Comparison of ENCODE assay signal across 15 cellular contexts in the genomic region with DNA sequence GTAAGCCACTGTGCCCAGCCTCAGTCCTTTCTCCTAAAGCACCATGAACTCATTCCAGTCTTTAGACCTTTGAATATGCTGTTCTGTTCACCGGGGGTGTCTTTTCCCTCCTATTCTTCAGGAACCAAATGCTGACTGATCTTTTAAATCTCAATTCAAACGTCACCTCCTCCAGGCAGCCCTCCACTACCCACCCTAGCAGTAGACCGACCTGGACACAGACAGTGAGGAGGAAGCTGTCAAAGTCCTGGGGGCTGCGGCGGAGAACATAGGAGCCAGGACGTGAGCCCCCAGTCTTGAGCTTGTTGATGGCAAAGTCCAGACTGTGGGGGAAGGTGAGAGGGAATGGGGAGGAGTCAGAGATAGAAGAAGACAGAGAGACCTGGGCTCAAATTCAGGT. TPM values are rescaled to one million over a fixed set of nuclear protein-coding genes. Genes with fewer than 3 reads are reported as not detected.
DNase-seq lines count a peak whose midpoint lies in the region; ATAC-seq and TF ChIP-seq lines count a peak whose summit lies in the region.
"Had no signal": no experiment of that assay in that cellular context is flagged by ENCODE, and none has a peak within 500 bp of the region (broad histone marks: within the 10 kb centered on the region; RNA-seq: fewer than 3 reads in every experiment).

No MANE protein-coding gene starts in this region.

- H3K79me2 ChIP-seq in osteoblast (ENCODE audit: insufficient read depth, low read length) = no peaks in the 10 kb centered on the region

- H3K4me3 Mint-ChIP-seq in activated CD4-positive, alpha-beta T cell treated with anti-CD3 and anti-CD28 coated beads, Interleukin-2, amount 10 ng/mL, durations not matched to agents 7 days and 5 days = no peak overlapping the region
- no peak overlapping the region for H3K4me3 Mint-ChIP-seq in activated CD8-positive, alpha-beta T cell treated with anti-CD3 and anti-CD28 coated beads, Interleukin-2, amount 10 ng/mL, durations not matched to agents 7 days and 5 days

- H3K4me2 ChIP-seq in osteoblast (ENCODE audit: insufficient read depth, low read length) = no peak overlapping the region
- H3K4me2 ChIP-seq: BLaER1, GM23338 had no signal

- no peak overlapping the region for H3K4me3 ChIP-seq in osteoblast (ENCODE audit: insufficient read depth, low read length)
- H3K4me3 ChIP-seq: BLaER1, GM12878 had no signal

- H3K27ac ChIP-seq in osteoblast (ENCODE audit: low read depth, low read length) = no peak overlapping the region
- H3K27ac ChIP-seq: BLaER1 had no signal

- H3K4me1 Mint-ChIP-seq in activated CD4-positive, alpha-beta T cell treated with anti-CD3 and anti-CD28 coated beads, Interleukin-2, amount 10 ng/mL, durations not matched to agents 7 days and 5 days = peaks cover 45% of the 10 kb centered on the region
- H3K4me1 Mint-ChIP-seq in activated CD8-positive, alpha-beta T cell treated with anti-CD3 and anti-CD28 coated beads, Interleukin-2, amount 10 ng/mL, durations not matched to agents 7 days and 5 days (ENCODE audit: low read depth) = peaks cover 31% of the 10 kb centered on the region

- no peak for ATAC-seq in activated CD8-positive, alpha-beta T cell treated with anti-CD3 and anti-CD28 coated beads, Interleukin-2, amount 10 ng/mL, durations not matched to agents 7 days and 5 days
- no peak for ATAC-seq in GM21360 (IDR thresholded peaks at IDR 0.05; ENCODE audit: unreplicated experiment)
- ATAC-seq: GM12878, GM23338 had no signal

- H3K9me3 ChIP-seq in osteoblast (ENCODE audit: low read depth, low read length) = no peaks in the 10 kb centered on the region
- H3K9me3 ChIP-seq: BLaER1 had no signal

- no peak for DNase-seq in activated CD4-positive, alpha-beta T cell treated with anti-CD3 and anti-CD28 coated beads, Interleukin-2, amount 10 ng/mL, durations not matched to agents 7 days and 5 days
- DNase-seq in activated CD4-positive, alpha-beta T cell treated with anti-CD3 and anti-CD28 coated beads for 4 hours = no peak
- no peak for DNase-seq in activated CD8-positive, alpha-beta T cell treated with anti-CD3 and anti-CD28 coated beads, Interleukin-2, amount 10 ng/mL, durations not matched to agents 7 days and 5 days
- peak; percentile 35 for DNase-seq in osteoblast (ENCODE audit: insufficient read length, low spot score, missing footprints)
- DNase-seq in ecto neural progenitor cell (ENCODE audit: low spot score) = no peak
- DNase-seq: 8988T, DND-41, GDM1, NCI-H187, NCI-H226, NCI-H524 treated with DMSO at 0.1 percent for 48 hours had no signal

- no peaks in the 10 kb centered on the region for H3K4me1 ChIP-seq in osteoblast (ENCODE audit: insufficient read depth, low read length)

- no peak overlapping the region for H2AFZ ChIP-seq in osteoblast (ENCODE audit: low read length)
- H2AFZ ChIP-seq: GM23338 had no signal

- H3K9me3 Mint-ChIP-seq in activated CD4-positive, alpha-beta T cell treated with anti-CD3 and anti-CD28 coated beads, Interleukin-2, amount 10 ng/mL, durations not matched to agents 7 days and 5 days = peaks cover 5% of the 10 kb centered on the region
- H3K9me3 Mint-ChIP-seq in activated CD8-positive, alpha-beta T cell treated with anti-CD3 and anti-CD28 coated beads, Interleukin-2, amount 10 ng/mL, durations not matched to agents 7 days and 5 days (ENCODE audit: insufficient read depth) = no peaks in the 10 kb centered on the region
- H3K9me3 Mint-ChIP-seq: GM23338 had no signal

- no peaks in the 10 kb centered on the region for H4K20me1 ChIP-seq in osteoblast (ENCODE audit: insufficient read depth, low read length)
- H4K20me1 ChIP-seq: BLaER1 had no signal

- no peak for TF ChIP-seq CTCF in osteoblast (IDR thresholded peaks at IDR 0.05; ENCODE audit: extremely low read depth, low read depth, low read length)

- peaks cover 80% of the 10 kb centered on the region for H3K36me3 Mint-ChIP-seq in activated CD4-positive, alpha-beta T cell treated with anti-CD3 and anti-CD28 coated beads, Interleukin-2, amount 10 ng/mL, durations not matched to agents 7 days and 5 days (ENCODE audit: low read depth)
- peaks cover 82% of the 10 kb centered on the region for H3K36me3 Mint-ChIP-seq in activated CD8-positive, alpha-beta T cell treated with anti-CD3 and anti-CD28 coated beads, Interleukin-2, amount 10 ng/mL, durations not matched to agents 7 days and 5 days (ENCODE audit: low read depth)

- POLR2A ChIA-PET in activated CD4-positive, alpha-beta T cell treated with anti-CD3 and anti-CD28 coated beads, Interleukin-2, amount 10 ng/mL, durations not matched to agents 7 days and 5 days (lab: Charles Lee) = no interaction called here
- POLR2A ChIA-PET in activated CD8-positive, alpha-beta T cell treated with anti-CD3 and anti-CD28 coated beads, Interleukin-2, amount 10 ng/mL, durations not matched to agents 7 days and 5 days (lab: Charles Lee) = interaction anchor here (0.7 kb wide), 1 partner anchor 10 kb away, joined by 5 read pairs; no protein-coding TSS in a partner anchor

- no peaks in the 10 kb centered on the region for H3K36me3 ChIP-seq in osteoblast (ENCODE audit: insufficient read depth, low read length)

- no peaks in the 10 kb centered on the region for H3K27me3 ChIP-seq in osteoblast (ENCODE audit: insufficient read depth, low read length)
- H3K27me3 ChIP-seq: BLaER1 had no signal

- CTCF ChIA-PET in activated CD4-positive, alpha-beta T cell treated with anti-CD3 and anti-CD28 coated beads, Interleukin-2, amount 10 ng/mL, durations not matched to agents 7 days and 5 days (lab: Charles Lee) = interaction anchor here (1.0 to 1.2 kb wide), 2 partner anchors 19 to 93 kb away, joined by 3 to 4 read pairs; partner anchors contain the start of genes CCDC124 and RPL18A
- CTCF ChIA-PET in activated CD8-positive, alpha-beta T cell treated with anti-CD3 and anti-CD28 coated beads, Interleukin-2, amount 10 ng/mL, durations not matched to agents 7 days and 5 days (lab: Charles Lee) = no interaction called here

- no peaks in the 10 kb centered on the region for H3K27me3 Mint-ChIP-seq in activated CD4-positive, alpha-beta T cell treated with anti-CD3 and anti-CD28 coated beads, Interleukin-2, amount 10 ng/mL, durations not matched to agents 7 days and 5 days
- H3K27me3 Mint-ChIP-seq in activated CD8-positive, alpha-beta T cell treated with anti-CD3 and anti-CD28 coated beads, Interleukin-2, amount 10 ng/mL, durations not matched to agents 7 days and 5 days (ENCODE audit: low read depth) = no peaks in the 10 kb centered on the region

- peak overlapping the region; percentile 61 for H3K27ac Mint-ChIP-seq in activated CD4-positive, alpha-beta T cell treated with anti-CD3 and anti-CD28 coated beads, Interleukin-2, amount 10 ng/mL, durations not matched to agents 7 days and 5 days
- peak overlapping the region; percentile 39 for H3K27ac Mint-ChIP-seq in activated CD8-positive, alpha-beta T cell treated with anti-CD3 and anti-CD28 coated beads, Interleukin-2, amount 10 ng/mL, durations not matched to agents 7 days and 5 days
- H3K27ac Mint-ChIP-seq: GM23338 had no signal

RNA-seq across cellular contexts. Expression of gene JAK3, which starts 7.8 kb away (rescaled TPM):
- total RNA-seq in activated CD4-positive, alpha-beta T cell treated with anti-CD3 and anti-CD28 coated beads, Interleukin-2, amount 10 ng/mL, durations not matched to agents 7 days and 5 days = 100 to 1,000 TPM; 172 to 176 TPM
- total RNA-seq in activated CD8-positive, alpha-beta T cell treated with anti-CD3 and anti-CD28 coated beads, Interleukin-2, amount 10 ng/mL, durations not matched to agents 7 days and 5 days = 100 to 1,000 TPM; 125 to 127 TPM
- total RNA-seq in osteoblast = 1.8 and 2.4 TPM in 2 replicates

RNA-seq across cellular contexts. Expression of gene INSL3, which starts 18.7 kb away (rescaled TPM):
- 1 to 10 TPM; 6.8 to 7.4 TPM for total RNA-seq in activated CD4-positive, alpha-beta T cell treated with anti-CD3 and anti-CD28 coated beads, Interleukin-2, amount 10 ng/mL, durations not matched to agents 7 days and 5 days
- 1 to 10 TPM; 5.0 to 6.4 TPM for total RNA-seq in activated CD8-positive, alpha-beta T cell treated with anti-CD3 and anti-CD28 coated beads, Interleukin-2, amount 10 ng/mL, durations not matched to agents 7 days and 5 days
- total RNA-seq in osteoblast = not detected in 2 replicates
- total RNA-seq: GM23338 had no signal

RNA-seq across cellular contexts. Expression of gene RPL18A, which starts 19.7 kb away (rescaled TPM):
- 1,000 to 10,000 TPM; 2,216 to 2,434 TPM for total RNA-seq in activated CD4-positive, alpha-beta T cell treated with anti-CD3 and anti-CD28 coated beads, Interleukin-2, amount 10 ng/mL, durations not matched to agents 7 days and 5 days
- total RNA-seq in activated CD8-positive, alpha-beta T cell treated with anti-CD3 and anti-CD28 coated beads, Interleukin-2, amount 10 ng/mL, durations not matched to agents 7 days and 5 days = 1,000 to 10,000 TPM; 2,078 to 2,184 TPM
- 786 and 869 TPM in 2 replicates for total RNA-seq in osteoblast

RNA-seq across cellular contexts. Expression of gene SLC5A5, which starts 31.7 kb away (rescaled TPM):
- total RNA-seq in activated CD4-positive, alpha-beta T cell treated with anti-CD3 and anti-CD28 coated beads, Interleukin-2, amount 10 ng/mL, durations not matched to agents 7 days and 5 days = 1 to 10 TPM; 1.7 to 2.2 TPM
- 1 to 10 TPM; 1.5 to 1.8 TPM for total RNA-seq in activated CD8-positive, alpha-beta T cell treated with anti-CD3 and anti-CD28 coated beads, Interleukin-2, amount 10 ng/mL, durations not matched to agents 7 days and 5 days
- under 0.01 TPM in 2 replicates for total RNA-seq in osteoblast

RNA-seq across cellular contexts. Expression of gene B3GNT3, which starts 45.1 kb away (rescaled TPM):
- under 1 TPM; 0.35 to 0.81 TPM for total RNA-seq in activated CD4-positive, alpha-beta T cell treated with anti-CD3 and anti-CD28 coated beads, Interleukin-2, amount 10 ng/mL, durations not matched to agents 7 days and 5 days
- total RNA-seq in activated CD8-positive, alpha-beta T cell treated with anti-CD3 and anti-CD28 coated beads, Interleukin-2, amount 10 ng/mL, durations not matched to agents 7 days and 5 days = under 1 TPM in 1 of 2 experiments, not detected in 1; 0.13 TPM
- total RNA-seq in osteoblast = not detected in 2 replicates
- total RNA-seq: GM12878 had no signal

Comparison
In these comparisons a context has a peak if more than half of its experiments do, and no peak if none do; other contexts are left out.
1. RNA of gene JAK3, which starts 7.8 kb away (total RNA-seq): 172 to 176 TPM in activated CD4-positive, alpha-beta T cell treated with anti-CD3 and anti-CD28 coated beads, Interleukin-2, amount 10 ng/mL, durations not matched to agents 7 days and 5 days and 125 to 127 TPM in activated CD8-positive, alpha-beta T cell treated with anti-CD3 and anti-CD28 coated beads, Interleukin-2, amount 10 ng/mL, durations not matched to agents 7 days and 5 days; 1.8 to 2.4 TPM in osteoblast; every median in the first group is over 10 times any median in the second.